Comparison of ENCODE assay signal across 13 cellular contexts in the genomic region with DNA sequence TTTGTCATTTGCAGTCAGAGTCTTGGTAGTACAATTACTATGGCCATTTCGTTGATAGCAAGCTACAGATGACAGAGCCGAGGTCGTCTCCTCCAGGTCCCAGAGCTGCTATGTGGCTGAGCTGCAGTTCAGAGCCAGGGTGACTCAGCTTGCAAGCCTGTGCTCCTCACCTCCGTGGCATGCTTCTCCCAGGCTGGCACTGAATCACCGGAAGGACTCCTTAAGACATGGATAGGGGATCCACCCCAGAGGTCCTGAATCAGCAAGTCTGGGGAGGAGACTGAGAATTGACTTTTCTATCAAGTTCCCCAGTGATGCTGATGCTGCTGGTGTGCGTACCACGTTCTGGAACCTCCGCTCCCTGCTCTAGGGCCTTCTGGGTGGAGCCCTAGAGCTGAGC.
DNase-seq lines count a peak whose midpoint lies in the region; ATAC-seq and TF ChIP-seq lines count a peak whose summit lies in the region.
"Had no signal": no experiment of that assay in that cellular context is flagged by ENCODE, and none has a peak within 500 bp of the region (broad histone marks: within the 10 kb centered on the region; RNA-seq: fewer than 3 reads in every experiment).

No MANE protein-coding gene starts in this region.

- H3K9me3 ChIP-seq in uterus: no peaks in the 10 kb centered on the region
- H3K9me3 ChIP-seq: body of pancreas, sigmoid colon had no signal

- H3K36me3 ChIP-seq in uterus: no peaks in the 10 kb centered on the region
- H3K36me3 ChIP-seq: sigmoid colon had no signal

- intact Hi-C loops in uterus (cut with DNase I; ENCODE audit: low total_unique reads): no loop called here

- no peaks in the 10 kb centered on the region for H3K4me1 ChIP-seq in uterus
- H3K4me1 ChIP-seq: body of pancreas, sigmoid colon had no signal

- no peaks in the 10 kb centered on the region for H3K27me3 ChIP-seq in uterus
- H3K27me3 ChIP-seq: body of pancreas, sigmoid colon had no signal

- H3K27ac ChIP-seq in caudate nucleus (ENCODE audit: low read depth, low read length) (no peak overlapping the region), uterus (no peak overlapping the region)
- H3K27ac ChIP-seq: body of pancreas, sigmoid colon had no signal

- no peak for ATAC-seq in HG02885 (IDR thresholded peaks at IDR 0.05; ENCODE audit: poor library complexity, unreplicated experiment)
- ATAC-seq: body of pancreas, HCT116 had no signal

- TF ChIP-seq CTCF in retinal pigment epithelial cell (conservative IDR thresholded peaks at IDR 0.05; ENCODE audit: low read depth, low read length): no peak
- TF ChIP-seq CTCF in uterus (IDR thresholded peaks at IDR 0.05): no peak

- H3K4me3 ChIP-seq in retinal pigment epithelial cell (ENCODE audit: low read length) (no peak overlapping the region), uterus (no peak overlapping the region)
- H3K4me3 ChIP-seq: body of pancreas, sigmoid colon had no signal

- TF ChIP-seq POLR2A in uterus (IDR thresholded peaks at IDR 0.05): no peak

- peak; percentile 92 for DNase-seq in GM03348 (ENCODE audit: low spot score)
- DNase-seq in RKO (ENCODE audit: low spot score): peak; percentile 86
- DNase-seq in fibroblast of gingiva (ENCODE audit: low read depth): peak; percentile 53
- peak; percentile 61 for DNase-seq in retinal pigment epithelial cell (ENCODE audit: low read depth)
- no peak for DNase-seq in caudate nucleus (lab: John Stamatoyannopoulos, UW)
- DNase-seq in DMS79 (lab: John Stamatoyannopoulos, UW): no peak
- DNase-seq in uterus: no peak
- DNase-seq: body of pancreas, MV-4-11, NCI-H82 had no signal

Comparison
In these comparisons a context has a peak if more than half of its experiments do, and no peak if none do; other contexts are left out.
1. DNase-seq: peak in GM03348 (single experiment), RKO (single experiment), fibroblast of gingiva (single experiment) and retinal pigment epithelial cell (single experiment); none in caudate nucleus (0 of 61), DMS79 (single experiment) and uterus (0 of 2).